ENCODE assay signal across 8 cellular contexts in the genomic region with DNA sequence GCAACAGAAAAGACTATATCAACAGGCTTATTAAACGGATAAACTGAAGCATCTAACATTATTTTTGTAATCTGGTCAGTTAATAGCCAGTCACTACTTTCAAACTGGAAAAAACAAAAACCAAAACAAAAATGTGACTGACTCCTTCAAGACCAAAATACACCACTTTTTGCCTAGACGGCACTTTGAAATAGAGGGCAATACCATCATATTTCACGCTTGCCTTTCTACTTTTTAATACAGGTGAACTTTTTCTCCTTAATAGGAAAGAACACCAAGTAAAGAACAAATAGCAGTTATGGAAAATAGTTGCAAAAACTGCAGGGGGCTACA. TPM values are rescaled to one million over a fixed set of nuclear protein-coding genes. Genes with fewer than 3 reads are reported as not detected.
A peak's percentile ranks its signal among the peaks of the same experiment; 100 is the strongest.
DNase-seq lines count a peak whose midpoint lies in the region; ATAC-seq, FAIRE-seq and TF ChIP-seq lines count a peak whose summit lies in the region.

No MANE protein-coding gene starts in this region.

- DNase-seq in A549 (ENCODE audit: low read depth in 1 of 2, low spot score in 1 of 2) (no peak), body of pancreas (no peak), mesothelial cell of epicardium (ENCODE audit: low spot score in 2 of 2, unreplicated experiment in 2 of 2) (no peak), glomerular visceral epithelial cell (ENCODE audit: extremely low spot score) (no peak)

- H3K4me1 ChIP-seq in A549 (peaks cover 18% of the 10 kb centered on the region), body of pancreas (peaks cover 16% of the 10 kb centered on the region)

- H3K9me3 ChIP-seq in A549 (no peaks in the 10 kb centered on the region), body of pancreas (no peaks in the 10 kb centered on the region)

- H3K4me2 ChIP-seq in A549 = peak overlapping the region; percentile 70

- H3K4me3 Mint-ChIP-seq in mesothelial cell of epicardium = peak overlapping the region; percentile 93

- H3K36me3 Mint-ChIP-seq in mesothelial cell of epicardium = peaks cover 3% of the 10 kb centered on the region

- no peak for FAIRE-seq in A549 (lab: Jason Lieb, UNC)

- H3K27ac Mint-ChIP-seq in mesothelial cell of epicardium = peak overlapping the region; percentile 97

- H3K27me3 ChIP-seq in body of pancreas = no peaks in the 10 kb centered on the region

- 24% methylated on average over 3 of the region's 3 CpGs for WGBS in A549 (ENCODE audit: missing lambda C conversion rate)
- 39 to 45% methylated on average over 3 of the region's 3 CpGs for WGBS in body of pancreas, 2 donors

- no peaks in the 10 kb centered on the region for H3K9me3 Mint-ChIP-seq in mesothelial cell of epicardium

- TF ChIP-seq EP300 in A549 (IDR thresholded peaks at IDR 0.05) = no peak

- no peak; a peak in 1 of 6 replicates for ATAC-seq in A549
- peak; percentile 2 for ATAC-seq in HG02798 (IDR thresholded peaks at IDR 0.05; ENCODE audit: poor library complexity, unreplicated experiment)
- no peak for ATAC-seq in body of pancreas
- ATAC-seq in activated CD4-positive, CD25-positive, alpha-beta regulatory T cell treated with anti-CD3 and anti-CD28 coated beads, Interleukin-2, amount 50 U/mL, for 24 hours = no peak
- ATAC-seq in HG03108 (IDR thresholded peaks at IDR 0.05; ENCODE audit: unreplicated experiment) = no peak
- ATAC-seq in HG03457 (IDR thresholded peaks at IDR 0.05; ENCODE audit: unreplicated experiment) = no peak

- intact Hi-C loops in body of pancreas (cut with DNase I) = no loop called here

- H3K4me3 ChIP-seq in A549 = peak overlapping the region; percentile 84
- H3K4me3 ChIP-seq in body of pancreas = peak overlapping the region in 1 of 2 donors; percentile 71

- CTCF ChIA-PET in A549 (lab: Yijun Ruan, JAX) = no interaction called here

- no peak for TF ChIP-seq POLR2A in A549 (IDR thresholded peaks at IDR 0.05; ENCODE audit: low read length)
- TF ChIP-seq POLR2A in body of pancreas (IDR thresholded peaks at IDR 0.05) = no peak

- H3K36me3 ChIP-seq in body of pancreas (replicated peaks in 1 of 2; ENCODE audit: insufficient read depth in 1 of 2, low read depth in 2 of 2) = peaks cover 0 to 2% of the 10 kb centered on the region in 2 donors

- no peaks in the 10 kb centered on the region for H3K27me3 Mint-ChIP-seq in mesothelial cell of epicardium (ENCODE audit: low read depth)

- no peak for TF ChIP-seq RAD21 in A549 (conservative IDR thresholded peaks at IDR 0.05 in 1 of 2, IDR thresholded peaks at IDR 0.05 in 1 of 2)

- H3K27ac ChIP-seq in A549 (peak overlapping the region; percentile 76 to 88), body of pancreas (peak overlapping the region; percentile 68 to 91 (median 78))

- no peak for TF ChIP-seq CTCF in A549 (IDR thresholded peaks at IDR 0.05)
- TF ChIP-seq CTCF in body of pancreas (IDR thresholded peaks at IDR 0.05) = no peak
- TF ChIP-seq CTCF in mesothelial cell of epicardium (IDR thresholded peaks at IDR 0.05; ENCODE audit: unreplicated experiment) = no peak

- POLR2A ChIA-PET in A549 (lab: Yijun Ruan, JAX) = interaction anchor here (0.6 to 1.1 kb wide), 3 partner anchors 60 to 249 kb away, joined by 3 to 4 read pairs (median 3); a partner anchor contains a TSS

- peaks cover 24% of the 10 kb centered on the region for H3K4me1 Mint-ChIP-seq in mesothelial cell of epicardium

TF ChIP-seq in A549, 52 proteins besides CTCF, POLR2A, EP300 and RAD21:
- TF ChIP-seq HDAC2 (IDR thresholded peaks at IDR 0.05) = no peak
- TF ChIP-seq FOSB (CRISPR knock-in tag; IDR thresholded peaks at IDR 0.05) = no peak
- TF ChIP-seq EHMT2 (IDR thresholded peaks at IDR 0.05; ENCODE audit: low read depth) = no peak
- TF ChIP-seq NR3C1 (IDR thresholded peaks at IDR 0.05) = no peak
- TF ChIP-seq, protein P1, sequence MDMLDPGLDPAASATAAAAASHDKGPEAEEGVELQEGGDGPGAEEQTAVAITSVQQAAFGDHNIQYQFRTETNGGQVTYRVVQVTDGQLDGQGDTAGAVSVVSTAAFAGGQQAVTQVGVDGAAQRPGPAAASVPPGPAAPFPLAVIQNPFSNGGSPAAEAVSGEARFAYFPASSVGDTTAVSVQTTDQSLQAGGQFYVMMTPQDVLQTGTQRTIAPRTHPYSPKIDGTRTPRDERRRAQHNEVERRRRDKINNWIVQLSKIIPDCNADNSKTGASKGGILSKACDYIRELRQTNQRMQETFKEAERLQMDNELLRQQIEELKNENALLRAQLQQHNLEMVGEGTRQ (IDR thresholded peaks at IDR 0.05) = no peak
- TF ChIP-seq RARB (CRISPR knock-in tag; IDR thresholded peaks at IDR 0.05) = peak; percentile 25; the same call in 1 of the 2 replicates
- TF ChIP-seq, protein P2, sequence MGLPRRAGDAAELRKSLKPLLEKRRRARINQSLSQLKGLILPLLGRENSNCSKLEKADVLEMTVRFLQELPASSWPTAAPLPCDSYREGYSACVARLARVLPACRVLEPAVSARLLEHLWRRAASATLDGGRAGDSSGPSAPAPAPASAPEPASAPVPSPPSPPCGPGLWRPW (IDR thresholded peaks at IDR 0.05) = no peak
- TF ChIP-seq SREBF2 (IDR thresholded peaks at IDR 0.05) = no peak
- TF ChIP-seq BHLHE40 (IDR thresholded peaks at IDR 0.05; ENCODE audit: low read depth, low read length) = no peak
- TF ChIP-seq, protein P3, sequence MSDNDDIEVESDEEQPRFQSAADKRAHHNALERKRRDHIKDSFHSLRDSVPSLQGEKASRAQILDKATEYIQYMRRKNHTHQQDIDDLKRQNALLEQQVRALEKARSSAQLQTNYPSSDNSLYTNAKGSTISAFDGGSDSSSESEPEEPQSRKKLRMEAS (IDR thresholded peaks at IDR 0.05) = no peak
- TF ChIP-seq JUN (IDR thresholded peaks at IDR 0.05) = no peak
- TF ChIP-seq, protein P4, sequence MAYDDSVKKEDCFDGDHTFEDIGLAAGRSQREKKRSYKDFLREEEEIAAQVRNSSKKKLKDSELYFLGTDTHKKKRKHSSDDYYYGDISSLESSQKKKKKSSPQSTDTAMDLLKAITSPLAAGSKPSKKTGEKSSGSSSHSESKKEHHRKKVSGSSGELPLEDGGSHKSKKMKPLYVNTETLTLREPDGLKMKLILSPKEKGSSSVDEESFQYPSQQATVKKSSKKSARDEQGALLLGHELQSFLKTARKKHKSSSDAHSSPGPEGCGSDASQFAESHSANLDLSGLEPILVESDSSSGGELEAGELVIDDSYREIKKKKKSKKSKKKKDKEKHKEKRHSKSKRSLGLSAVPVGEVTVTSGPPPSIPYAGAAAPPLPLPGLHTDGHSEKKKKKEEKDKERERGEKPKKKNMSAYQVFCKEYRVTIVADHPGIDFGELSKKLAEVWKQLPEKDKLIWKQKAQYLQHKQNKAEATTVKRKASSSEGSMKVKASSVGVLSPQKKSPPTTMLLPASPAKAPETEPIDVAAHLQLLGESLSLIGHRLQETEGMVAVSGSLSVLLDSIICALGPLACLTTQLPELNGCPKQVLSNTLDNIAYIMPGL (CRISPR knock-in tag; IDR thresholded peaks at IDR 0.05; ENCODE audit: borderline replicate concordance) = no peak
- no peak for TF ChIP-seq ZNF302 (CRISPR knock-in tag; IDR thresholded peaks at IDR 0.05)
- TF ChIP-seq KDM5A (IDR thresholded peaks at IDR 0.05) = no peak
- 0 out of 2 replicates have a peak, but pooled peaks have one; percentile 3 for TF ChIP-seq PHF8 (IDR thresholded peaks at IDR 0.05; ENCODE audit: borderline replicate concordance, low read depth)
- TF ChIP-seq ZC3H11A (IDR thresholded peaks at IDR 0.05) = no peak
- TF ChIP-seq KDM1A (IDR thresholded peaks at IDR 0.05; ENCODE audit: low read depth) = no peak
- no peak for TF ChIP-seq RFX5 (IDR thresholded peaks at IDR 0.05)
- no peak for TF ChIP-seq TFCP2L1 (CRISPR knock-in tag; IDR thresholded peaks at IDR 0.05)
- peak; percentile 55 for TF ChIP-seq MAFK (IDR thresholded peaks at IDR 0.05; ENCODE audit: partially characterized antibody)
- no peak for TF ChIP-seq CBX8 (IDR thresholded peaks at IDR 0.05)

RNA-seq across cellular contexts. Expression of a gene that starts 0.6 kb away (rescaled TPM):
- polyA plus RNA-seq in A549 (2011; rRNA removed) (127 and 194 TPM in 2 replicates), A549 (2017; fragmentation: RNase III; extraction: RNeasy Plus Mini Kit Qiagen cat#74134 plus additional on column Dnase treatment) (78.5 to 86.0 TPM (median 79.3 TPM) in 3 replicates)
- polyA plus RNA-seq in A549 (2012; cell fraction: cytosol; rRNA removed) = 42.2 and 46.2 TPM in 2 replicates
- polyA plus RNA-seq in A549 (2012; cell fraction: nucleus; rRNA removed) = 34.5 and 49.3 TPM in 2 replicates
- 58.6 and 59.1 TPM in 2 replicates for polyA minus RNA-seq in A549 (2011; rRNA and poly(A)+ RNA removed)
- total RNA-seq in body of pancreas (10 to 100 TPM; 29.6 to 34.9 TPM), mesothelial cell of epicardium (76.6 to 85.8 TPM (median 78.3 TPM) in 3 replicates)

RNA-seq across cellular contexts. Expression of a gene that starts 59.7 kb away (rescaled TPM):
- 16.7 and 22.1 TPM in 2 replicates for polyA plus RNA-seq in A549 (2011; rRNA removed)
- polyA plus RNA-seq in A549 (2012; cell fraction: cytosol; rRNA removed) = 3.8 and 5.2 TPM in 2 replicates
- 5.2 and 8.1 TPM in 2 replicates for polyA plus RNA-seq in A549 (2012; cell fraction: nucleus; rRNA removed)
- 4.8 to 6.5 TPM (median 5.1 TPM) in 3 replicates for polyA plus RNA-seq in A549 (2017; fragmentation: RNase III; extraction: RNeasy Plus Mini Kit Qiagen cat#74134 plus additional on column Dnase treatment)
- polyA minus RNA-seq in A549 (2011; rRNA and poly(A)+ RNA removed) = 3.2 and 7.7 TPM in 2 replicates
- 1 to 10 TPM; 2.1 to 2.6 TPM for total RNA-seq in body of pancreas
- total RNA-seq in mesothelial cell of epicardium = 11.5 to 14.1 TPM (median 12.3 TPM) in 3 replicates
